In genomic region chr17:65173284-65173793, GRCh38 we compare ENCODE assay signal across 9 cellular contexts. TPM values are rescaled to one million over a fixed set of nuclear protein-coding genes. Genes with fewer than 3 reads are reported as not detected.
DNase-seq lines count a peak whose midpoint lies in the region; ATAC-seq, FAIRE-seq and TF ChIP-seq lines count a peak whose summit lies in the region.
"Had no signal": no experiment of that assay in that cellular context is flagged by ENCODE, and none has a peak within 500 bp of the region (broad histone marks: within the 10 kb centered on the region; RNA-seq: fewer than 3 reads in every experiment).

No MANE protein-coding gene starts in this region.

- TF ChIP-seq POLR2A in A549 (IDR thresholded peaks at IDR 0.05; ENCODE audit: low read length), result no peak

- TF ChIP-seq EP300 in A549 (IDR thresholded peaks at IDR 0.05), result no peak

- H3K4me3 ChIP-seq in A549 (no peak overlapping the region), HFF-Myc (replicated peaks; ENCODE audit: low read depth, low read length) (no peak overlapping the region), neural progenitor cell (no peak overlapping the region)

- no peak for FAIRE-seq in A549 (lab: Jason Lieb, UNC)
- FAIRE-seq: colon had no signal

- H3K27ac Mint-ChIP-seq in WTC11 (no peak overlapping the region), neural progenitor cell (peak overlapping the region; percentile 69)

- no peaks in the 10 kb centered on the region for H4K20me1 ChIP-seq in neural progenitor cell (ENCODE audit: low read depth)

- H3K27ac ChIP-seq in A549 (peak overlapping the region; percentile 8 to 14; a peak in 2 of 6 replicates), caudate nucleus (ENCODE audit: low read depth, low read length) (peak overlapping the region; percentile 20), neural progenitor cell (no peak overlapping the region)

- H3K4me1 Mint-ChIP-seq in WTC11 (peaks cover 6% of the 10 kb centered on the region; the same call in 1 of the 2 replicates), neural progenitor cell (peaks cover 12% of the 10 kb centered on the region)

- ATAC-seq in A549 (peak; percentile 57 to 83), WTC11 (peak; percentile 67), GM18870 (IDR thresholded peaks at IDR 0.05; ENCODE audit: unreplicated experiment) (no peak), GM19035 (IDR thresholded peaks at IDR 0.05; ENCODE audit: unreplicated experiment) (no peak)

- TF ChIP-seq RAD21 in A549 (conservative IDR thresholded peaks at IDR 0.05 in 1 of 2, IDR thresholded peaks at IDR 0.05 in 1 of 2), result no peak

- H3K27me3 Mint-ChIP-seq in WTC11 (ENCODE audit: low read depth) (no peaks in the 10 kb centered on the region; the same call in 1 of the 2 replicates), neural progenitor cell (ENCODE audit: insufficient read depth, low read depth) (peaks cover 2% of the 10 kb centered on the region)

- peaks cover 20% of the 10 kb centered on the region for H3K4me1 ChIP-seq in A549
- H3K4me1 ChIP-seq in neural progenitor cell, result no peaks in the 10 kb centered on the region

- H3K4me3 Mint-ChIP-seq in WTC11 (no peak overlapping the region), neural progenitor cell (no peak overlapping the region)

- WGBS in A549 (ENCODE audit: missing lambda C conversion rate), result 35% methylated on average over 12 of the region's 12 CpGs

- no peaks in the 10 kb centered on the region for H3K36me3 Mint-ChIP-seq in WTC11
- no peaks in the 10 kb centered on the region for H3K36me3 Mint-ChIP-seq in neural progenitor cell

- POLR2A ChIA-PET in A549 (lab: Yijun Ruan, JAX), result interaction anchor here (0.6 to 1.2 kb wide), 4 partner anchors 50 to 198 kb away, joined by 3 to 4 read pairs (median 4); partner anchors contain the start of gene GNA13
- POLR2A ChIA-PET in WTC11 (lab: Charles Lee), result no interaction called here

- H3K9me3 ChIP-seq in A549 (no peaks in the 10 kb centered on the region), neural progenitor cell (ENCODE audit: low read depth) (no peaks in the 10 kb centered on the region)

- no peaks in the 10 kb centered on the region for H3F3A ChIP-seq in neural progenitor cell (ENCODE audit: low read depth)

- H3K79me2 ChIP-seq in neural progenitor cell (ENCODE audit: low read depth), result no peaks in the 10 kb centered on the region

- CTCF ChIA-PET in A549 (lab: Yijun Ruan, JAX) (interaction anchor here (0.6 to 1.9 kb wide), 12 partner anchors 8 to 223 kb away, joined by 3 to 12 read pairs (median 4); partner anchors contain the start of gene RGS9), WTC11 (lab: Charles Lee) (interaction anchor here (1.0 to 2.9 kb wide), 5 partner anchors 9 to 754 kb away, joined by 3 to 9 read pairs (median 6); partner anchors contain the start of gene RGS9)

- peak overlapping the region; percentile 58 for H3K4me2 ChIP-seq in A549
- H3K4me2 ChIP-seq in neural progenitor cell, result no peak overlapping the region

- H3K9me3 Mint-ChIP-seq in WTC11, result peaks cover 13% of the 10 kb centered on the region
- no peaks in the 10 kb centered on the region for H3K9me3 Mint-ChIP-seq in neural progenitor cell

- H3K9ac ChIP-seq in neural progenitor cell, result no peak overlapping the region

- H3K36me3 ChIP-seq in neural progenitor cell, result no peaks in the 10 kb centered on the region

- TF ChIP-seq CTCF in A549 (IDR thresholded peaks at IDR 0.05) (no peak), HFF-Myc (IDR thresholded peaks at IDR 0.05; ENCODE audit: low read depth, low read length, missing control alignments) (no peak), WTC11 (IDR thresholded peaks at IDR 0.05) (no peak), neural progenitor cell (IDR thresholded peaks at IDR 0.05) (no peak)

- H3K27me3 ChIP-seq in neural progenitor cell, result no peaks in the 10 kb centered on the region

- H2AFZ ChIP-seq in neural progenitor cell (replicated peaks), result peak overlapping the region; percentile 1

- peak; percentile 39 to 75 for DNase-seq in A549 (ENCODE audit: low read depth in 1 of 2, low spot score in 1 of 2)
- DNase-seq in HFF-Myc (ENCODE audit: extremely low read depth, low read depth), result peak; percentile 55
- no peak for DNase-seq in WTC11 (ENCODE audit: low spot score)
- DNase-seq in caudate nucleus (lab: John Stamatoyannopoulos, UW), result peak in 4 of 61 donors; percentile 2 to 46 (median 16)
- DNase-seq in neural progenitor cell (ENCODE audit: low spot score), result no peak
- DNase-seq in OCI-M2 (lab: John Stamatoyannopoulos, UW; ENCODE audit: unreplicated experiment), result no peak

TF ChIP-seq in A549, 52 proteins besides CTCF, POLR2A, EP300 and RAD21:
- TF ChIP-seq JUNB (IDR thresholded peaks at IDR 0.05), result no peak
- no peak for TF ChIP-seq NR3C1 (IDR thresholded peaks at IDR 0.05)
- TF ChIP-seq HOXB13 (CRISPR knock-in tag; IDR thresholded peaks at IDR 0.05; ENCODE audit: low read depth), result no peak
- TF ChIP-seq, protein P1, sequence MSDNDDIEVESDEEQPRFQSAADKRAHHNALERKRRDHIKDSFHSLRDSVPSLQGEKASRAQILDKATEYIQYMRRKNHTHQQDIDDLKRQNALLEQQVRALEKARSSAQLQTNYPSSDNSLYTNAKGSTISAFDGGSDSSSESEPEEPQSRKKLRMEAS (IDR thresholded peaks at IDR 0.05), result peak; percentile 16; the same call in 1 of the 2 replicates
- no peak for TF ChIP-seq SMC3 (IDR thresholded peaks at IDR 0.05)
- no peak for TF ChIP-seq PHF8 (IDR thresholded peaks at IDR 0.05; ENCODE audit: borderline replicate concordance, low read depth)
- TF ChIP-seq HOXA7 (CRISPR knock-in tag; IDR thresholded peaks at IDR 0.05), result no peak

TF ChIP-seq in WTC11, 78 proteins besides CTCF, POLR2A, EP300 and RAD21 (continues in another document):
- TF ChIP-seq FOXP1 (CRISPR knock-in tag; IDR thresholded peaks at IDR 0.05; ENCODE audit: borderline replicate concordance) (no peak), PRDM15 (CRISPR knock-in tag; IDR thresholded peaks at IDR 0.05) (no peak), CREB1 (CRISPR knock-in tag; IDR thresholded peaks at IDR 0.05) (no peak), NFE2L1 (CRISPR knock-in tag; IDR thresholded peaks at IDR 0.05) (no peak), ZNF232 (CRISPR knock-in tag; IDR thresholded peaks at IDR 0.05) (no peak), HMGA2 (CRISPR knock-in tag; IDR thresholded peaks at IDR 0.05) (no peak), ESRRA (CRISPR knock-in tag; IDR thresholded peaks at IDR 0.05; ENCODE audit: borderline replicate concordance) (no peak), RORB (CRISPR knock-in tag; IDR thresholded peaks at IDR 0.05) (no peak), ATF1 (CRISPR knock-in tag; IDR thresholded peaks at IDR 0.05) (no peak), NFYB (CRISPR knock-in tag; conservative IDR thresholded peaks at IDR 0.05; ENCODE audit: low read depth) (no peak)
- TF ChIP-seq, protein P2, sequence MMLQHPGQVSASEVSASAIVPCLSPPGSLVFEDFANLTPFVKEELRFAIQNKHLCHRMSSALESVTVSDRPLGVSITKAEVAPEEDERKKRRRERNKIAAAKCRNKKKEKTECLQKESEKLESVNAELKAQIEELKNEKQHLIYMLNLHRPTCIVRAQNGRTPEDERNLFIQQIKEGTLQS (CRISPR knock-in tag; conservative IDR thresholded peaks at IDR 0.05), result no peak
- TF ChIP-seq, protein P3, sequence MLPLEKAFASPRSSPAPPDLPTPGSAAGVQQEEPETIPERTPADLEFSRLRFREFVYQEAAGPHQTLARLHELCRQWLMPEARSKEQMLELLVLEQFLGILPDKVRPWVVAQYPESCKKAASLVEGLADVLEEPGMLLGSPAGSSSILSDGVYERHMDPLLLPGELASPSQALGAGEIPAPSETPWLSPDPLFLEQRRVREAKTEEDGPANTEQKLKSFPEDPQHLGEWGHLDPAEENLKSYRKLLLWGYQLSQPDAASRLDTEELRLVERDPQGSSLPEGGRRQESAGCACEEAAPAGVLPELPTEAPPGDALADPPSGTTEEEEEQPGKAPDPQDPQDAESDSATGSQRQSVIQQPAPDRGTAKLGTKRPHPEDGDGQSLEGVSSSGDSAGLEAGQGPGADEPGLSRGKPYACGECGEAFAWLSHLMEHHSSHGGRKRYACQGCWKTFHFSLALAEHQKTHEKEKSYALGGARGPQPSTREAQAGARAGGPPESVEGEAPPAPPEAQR (CRISPR knock-in tag; IDR thresholded peaks at IDR 0.05), result no peak

RNA-seq across cellular contexts. Expression of gene RGS9, which starts 36.2 kb away (rescaled TPM):
- polyA plus RNA-seq in A549 (2011; rRNA removed) (11.2 and 14.3 TPM in 2 replicates), A549 (2017; fragmentation: RNase III; extraction: RNeasy Plus Mini Kit Qiagen cat#74134 plus additional on column Dnase treatment) (6.9 to 8.2 TPM (median 7.0 TPM) in 3 replicates)
- 5.5 and 6.1 TPM in 2 replicates for polyA plus RNA-seq in A549 (2012; cell fraction: cytosol; rRNA removed)
- 1.5 and 2.3 TPM in 2 replicates for polyA plus RNA-seq in A549 (2012; cell fraction: nucleus; rRNA removed)
- polyA minus RNA-seq in A549 (2011; rRNA and poly(A)+ RNA removed), result 7.6 and 8.6 TPM in 2 replicates
- total RNA-seq in WTC11 (2021) (11.3 to 17.8 TPM (median 13.3 TPM) in 3 replicates), neural progenitor cell (ENCODE audit: low replicate concordance) (3.6 and 7.9 TPM in 2 replicates)

Comparison
In these comparisons a context has a peak if more than half of its experiments do, and no peak if none do; other contexts are left out.
1. ATAC-seq: peak in A549 (2 of 2) and WTC11 (single experiment); none in GM18870 (single experiment) and GM19035 (single experiment).
2. DNase-seq: peak in A549 (2 of 2) and HFF-Myc (single experiment); none in WTC11 (single experiment), neural progenitor cell (single experiment) and OCI-M2 (single experiment).